ENCODE assay signal across 33 cellular contexts in the genomic region with DNA sequence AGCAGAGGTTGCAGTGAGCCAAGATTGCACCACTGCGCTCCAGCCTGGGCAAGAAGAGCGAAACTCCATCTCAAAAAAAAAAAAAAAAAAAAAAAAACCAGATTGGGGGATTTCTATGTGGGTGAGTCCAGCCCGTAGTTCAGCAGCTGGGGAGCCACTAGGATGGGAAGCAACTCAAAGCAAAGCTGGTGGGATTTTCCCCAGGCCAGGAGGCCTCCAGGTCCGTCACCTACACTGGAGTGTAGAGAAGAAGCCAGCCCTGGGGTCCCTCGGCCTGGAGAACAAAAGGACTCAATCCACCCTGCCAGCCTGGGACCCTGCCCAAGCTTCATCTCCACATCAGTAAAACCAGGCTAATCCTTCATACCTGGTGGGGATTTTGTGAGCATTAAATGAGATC.
"Had no signal": no experiment of that assay in that cellular context is flagged by ENCODE, and none has a peak within 500 bp of the region (broad histone marks: within the 10 kb centered on the region; RNA-seq: fewer than 3 reads in every experiment).

No MANE protein-coding gene starts in this region.

- H3K9me3 ChIP-seq: gastrocnemius medialis had no signal

- DNase-seq: activated B cell treated with CpG ODN at 0.5 μM for 24 hours; activated CD4-positive, alpha-beta T cell treated with anti-CD3 and anti-CD28 coated beads for 48 hours; activated CD4-positive, alpha-beta T cell treated with anti-CD3 and anti-CD28 coated beads, Interleukin-2, amount 50 U/mL, for 1 hour; activated CD4-positive, alpha-beta T cell treated with anti-CD3 and anti-CD28 coated beads, Interleukin-2, amount 50 U/mL, for 48 hours; activated CD8-positive, alpha-beta memory T cell treated with anti-CD3 and anti-CD28 coated beads for 24 hours; activated CD8-positive, alpha-beta T cell treated with anti-CD3 and anti-CD28 coated beads for 36 hours; activated gamma-delta T cell treated with Interleukin-2 at 50 U/mL for 16 hours; activated naive CD4-positive, alpha-beta T cell treated with anti-CD3 and anti-CD28 coated beads, Interleukin-2, amount 50 U/mL, for 16 hours; activated naive CD4-positive, alpha-beta T cell treated with Interleukin-2 at 50 U/mL for 16 hours; activated T-cell treated with anti-CD3 and anti-CD28 coated beads, Interleukin-2, amount 50 U/mL, for 4 hours; amniotic stem cell; anterior cingulate cortex; brain microvascular endothelial cell; dorsolateral prefrontal cortex; effector memory CD4-positive, alpha-beta T cell; endodermal cell; foreskin keratinocyte; gastrocnemius medialis; T-helper 1 cell; T-helper 17 cell; T1000; WERI-Rb-1 had no signal

- H3K27ac Mint-ChIP-seq: activated B cell treated with CpG ODN at 0.5 μM for 24 hours; activated CD8-positive, alpha-beta T cell treated with anti-CD3 and anti-CD28 coated beads for 36 hours; activated naive CD8-positive, alpha-beta T cell; activated T-helper 1 cell treated with anti-CD3 and anti-CD28 coated beads, Interleukin-12 subunit alpha, Interleukin-12 subunit beta, Interleukin-2, Interleukin-4 antibody, amounts not matched to agents 30 ng/mL and 10 ng/mL and 1 ng/mL, durations not matched to agents 14 hours and 24 hours and 36 hours; activated T-helper 2 cell treated with anti-CD3 and anti-CD28 coated beads, Interferon-gamma antibody, Interleukin-2, Interleukin-4, amounts not matched to agents 10 μg/mL and 5 μg/mL and 100 μg/mL, durations not matched to agents 14 hours and 24 hours and 36 hours; dendritic cell treated with granulocyte-macrophage colony-stimulating factor and Interleukin-4, amounts not matched to agents 40 ng/mL and 50 ng/mL, for 4 days; endodermal cell; T-helper 17 cell; T-helper 2 cell treated with Interferon-gamma antibody and Interleukin-4, amounts not matched to agents 5 μg/mL and 100 μg/mL, for 36 hours had no signal

- H3K4me1 Mint-ChIP-seq: activated B cell treated with CpG ODN at 0.5 μM for 24 hours; central memory CD8-positive, alpha-beta T cell had no signal

- H3K4me3 Mint-ChIP-seq: activated B cell treated with CpG ODN at 0.5 μM for 24 hours; activated CD8-positive, alpha-beta T cell treated with anti-CD3 and anti-CD28 coated beads for 36 hours; activated naive CD8-positive, alpha-beta T cell; activated T-cell treated with anti-CD3 and anti-CD28 coated beads, Interleukin-2, amount 50 U/mL, for 4 hours; activated T-helper 1 cell treated with anti-CD3 and anti-CD28 coated beads, Interleukin-12 subunit alpha, Interleukin-12 subunit beta, Interleukin-2, Interleukin-4 antibody, amounts not matched to agents 30 ng/mL and 10 ng/mL and 1 ng/mL, durations not matched to agents 14 hours and 24 hours and 36 hours; central memory CD8-positive, alpha-beta T cell; dendritic cell treated with granulocyte-macrophage colony-stimulating factor and Interleukin-4, amounts not matched to agents 40 ng/mL and 50 ng/mL, for 4 days; endodermal cell; T-helper 17 cell; T-helper 2 cell treated with Interferon-gamma antibody and Interleukin-4, amounts not matched to agents 5 μg/mL and 100 μg/mL, for 36 hours had no signal

- FAIRE-seq: astrocyte, bronchial epithelial cell had no signal

- H3K27ac ChIP-seq: brain microvascular endothelial cell, coronary artery, dorsolateral prefrontal cortex, foreskin keratinocyte, gastrocnemius medialis, WERI-Rb-1 had no signal

- ATAC-seq: activated CD4-positive, CD25-positive, alpha-beta regulatory T cell treated with anti-CD3 and anti-CD28 coated beads, Interleukin-2, amount 50 U/mL, for 24 hours; activated CD8-positive, alpha-beta T cell treated with anti-CD3 and anti-CD28 coated beads for 36 hours; activated T-cell treated with anti-CD3 and anti-CD28 coated beads, Interleukin-2, amount 50 U/mL, for 4 hours; esophagus mucosa; foreskin keratinocyte; gastrocnemius medialis; T-helper 17 cell had no signal

- H3K4me3 ChIP-seq: coronary artery, dorsolateral prefrontal cortex, gastrocnemius medialis had no signal

- H3K36me3 ChIP-seq: brain microvascular endothelial cell, gastrocnemius medialis, WERI-Rb-1 had no signal

- H3K36me3 Mint-ChIP-seq: activated naive CD8-positive, alpha-beta T cell had no signal

- H3K4me1 ChIP-seq: foreskin keratinocyte, gastrocnemius medialis had no signal

- H3K9me3 Mint-ChIP-seq: activated B cell treated with CpG ODN at 0.5 μM for 24 hours; activated CD8-positive, alpha-beta T cell treated with anti-CD3 and anti-CD28 coated beads for 36 hours; activated T-cell treated with anti-CD3 and anti-CD28 coated beads, Interleukin-2, amount 50 U/mL, for 4 hours; activated T-helper 1 cell treated with anti-CD3 and anti-CD28 coated beads, Interleukin-12 subunit alpha, Interleukin-12 subunit beta, Interleukin-2, Interleukin-4 antibody, amounts not matched to agents 30 ng/mL and 10 ng/mL and 1 ng/mL, durations not matched to agents 14 hours and 24 hours and 36 hours; activated T-helper 2 cell treated with anti-CD3 and anti-CD28 coated beads, Interferon-gamma antibody, Interleukin-2, Interleukin-4, amounts not matched to agents 10 μg/mL and 5 μg/mL and 100 μg/mL, durations not matched to agents 14 hours and 24 hours and 36 hours; central memory CD8-positive, alpha-beta T cell; dendritic cell treated with granulocyte-macrophage colony-stimulating factor and Interleukin-4, amounts not matched to agents 40 ng/mL and 50 ng/mL, for 4 days; endodermal cell; T-helper 2 cell treated with Interferon-gamma antibody and Interleukin-4, amounts not matched to agents 5 μg/mL and 100 μg/mL, for 36 hours had no signal
